Comparison of ENCODE assay signal across 21 cellular contexts in genomic region chr16:27474921-27475320, GRCh38.
DNase-seq lines count a peak whose midpoint lies in the region; ATAC-seq, FAIRE-seq and TF ChIP-seq lines count a peak whose summit lies in the region.
"Had no signal": no experiment of that assay in that cellular context is flagged by ENCODE, and none has a peak within 500 bp of the region (broad histone marks: within the 10 kb centered on the region; RNA-seq: fewer than 3 reads in every experiment).

No MANE protein-coding gene starts in this region.

- intact Hi-C loops in IMR-90 (cut with micrococcal nuclease), result no loop called here
- intact Hi-C loops in kidney (cut with DNase I), result no loop called here
- intact Hi-C loops in OCI-LY7 (cut with micrococcal nuclease; ENCODE audit: unreplicated experiment), result no loop called here

- no peak for ATAC-seq in IMR-90 (ENCODE audit: low read depth)
- no peak for ATAC-seq in GM18870 (IDR thresholded peaks at IDR 0.05; ENCODE audit: unreplicated experiment)
- ATAC-seq in HG03159 (IDR thresholded peaks at IDR 0.05; ENCODE audit: unreplicated experiment), result no peak
- no peak for ATAC-seq in stimulated activated naive CD8-positive, alpha-beta T cell treated with anti-CD3 and anti-CD28 coated beads, Interleukin-15, amount 100 ng/mL, for 72 hours
- ATAC-seq: PC-3 had no signal

- H3K9ac ChIP-seq in IMR-90 (ENCODE audit: low read depth, low read length), result no peak overlapping the region
- H3K9ac ChIP-seq in kidney (ENCODE audit: low read length in 2 of 2), result no peak overlapping the region

- no peaks in the 10 kb centered on the region for H3K27me3 ChIP-seq in AG04450 (ENCODE audit: control insufficient read depth, insufficient read depth, low read length)
- no peaks in the 10 kb centered on the region for H3K27me3 ChIP-seq in IMR-90 (ENCODE audit: control insufficient read depth, insufficient read depth, low read length)
- no peaks in the 10 kb centered on the region for H3K27me3 ChIP-seq in osteoblast (ENCODE audit: insufficient read depth, low read length)

- H4K5ac ChIP-seq in IMR-90 (ENCODE audit: low read depth, low read length), result no peak overlapping the region

- no peaks in the 10 kb centered on the region for H3K9me2 ChIP-seq in OCI-LY7 (ENCODE audit: insufficient read depth, low read length)

- no peak overlapping the region for H2AFZ ChIP-seq in IMR-90 (replicated peaks; ENCODE audit: low read length, poor library complexity)
- no peak overlapping the region for H2AFZ ChIP-seq in osteoblast (ENCODE audit: low read length)
- no peak overlapping the region for H2AFZ ChIP-seq in OCI-LY7 (ENCODE audit: low read length)

- no peak for TF ChIP-seq RAD21 in IMR-90 (IDR thresholded peaks at IDR 0.05; ENCODE audit: low read length)

- POLR2A ChIA-PET in AG04450 (lab: Yijun Ruan, JAX) (no interaction called here), IMR-90 (lab: Charles Lee; ENCODE audit: unreplicated experiment) (no interaction called here), OCI-LY7 (lab: Charles Lee) (no interaction called here)

- H2BK120ac ChIP-seq in IMR-90 (ENCODE audit: low read depth, low read length), result peak overlapping the region; percentile 90

- H3K4me1 ChIP-seq in IMR-90 (ENCODE audit: control insufficient read depth, insufficient read depth, low read length), result peaks cover 21% of the 10 kb centered on the region
- peaks cover 0 to 6% of the 10 kb centered on the region in 2 donors for H3K4me1 ChIP-seq in kidney (ENCODE audit: control insufficient read depth in 1 of 2, insufficient read depth in 1 of 2, low read depth in 1 of 2, low read length in 2 of 2)
- H3K4me1 ChIP-seq in osteoblast (ENCODE audit: insufficient read depth, low read length), result peaks cover 32% of the 10 kb centered on the region
- no peaks in the 10 kb centered on the region for H3K4me1 ChIP-seq in OCI-LY7 (ENCODE audit: insufficient read depth, low read length, poor library complexity, severe bottlenecking)

- H4K8ac ChIP-seq in IMR-90 (ENCODE audit: low read depth in 2 of 2, low read length in 2 of 2), result peak overlapping the region in 1 of 2 experiments; percentile 88; a peak in 1 of 4 replicates

- H3K79me1 ChIP-seq in IMR-90 (ENCODE audit: low read depth in 1 of 2, low read length in 2 of 2), result peaks cover 0 to 44% of the 10 kb centered on the region in 2 experiments; a peak in 2 of 4 replicates

- WGBS in IMR-90 (ENCODE audit: extremely low coverage in 2 of 2, insufficient read length in 1 of 2), 2 experiments, result no CpG with 5 or more reads among the region's 9 CpGs

- no peaks in the 10 kb centered on the region for H3K4me1 Mint-ChIP-seq in stimulated activated naive CD8-positive, alpha-beta T cell treated with anti-CD3 and anti-CD28 coated beads, Interleukin-15, amount 100 ng/mL, for 72 hours
- H3K4me1 Mint-ChIP-seq: CD14-positive monocyte, IgD-negative memory B cell had no signal

- dilution Hi-C loops in IMR-90 (cut with HindIII; ENCODE audit: low sequenced_read_pairs, unreplicated experiment), result no loop called here

- 0 out of 2 replicates have a peak overlapping the region, but pooled peaks have one; percentile 46 for H3K14ac ChIP-seq in IMR-90 (replicated peaks; ENCODE audit: low read depth, low read length)

- H3K27me3 Mint-ChIP-seq in stimulated activated naive CD8-positive, alpha-beta T cell treated with anti-CD3 and anti-CD28 coated beads, Interleukin-15, amount 100 ng/mL, for 72 hours, result no peaks in the 10 kb centered on the region
- H3K27me3 Mint-ChIP-seq: IgD-negative memory B cell had no signal

- 0 out of 2 replicates have a peak overlapping the region, but pooled peaks have one; percentile 7 for H3K56ac ChIP-seq in IMR-90 (ENCODE audit: extremely low read depth, insufficient read depth, low read length)

- peak overlapping the region; percentile 51 for H2AK5ac ChIP-seq in IMR-90 (ENCODE audit: low read depth, low read length)

- no peaks in the 10 kb centered on the region for H3K79me2 ChIP-seq in osteoblast (ENCODE audit: insufficient read depth, low read length)
- no peaks in the 10 kb centered on the region for H3K79me2 ChIP-seq in OCI-LY7 (ENCODE audit: insufficient read depth, low read depth, low read length)

- H4K91ac ChIP-seq in IMR-90 (ENCODE audit: insufficient read depth, low read depth, low read length), result peak overlapping the region; percentile 72

- H4K20me1 ChIP-seq in IMR-90 (ENCODE audit: insufficient read depth, low read length) (no peaks in the 10 kb centered on the region), osteoblast (ENCODE audit: insufficient read depth, low read length) (no peaks in the 10 kb centered on the region), OCI-LY7 (ENCODE audit: insufficient read depth, low read length) (no peaks in the 10 kb centered on the region)

- no peak overlapping the region for H3K23ac ChIP-seq in IMR-90 (ENCODE audit: low read depth, low read length)

- no peak overlapping the region for H3K4me3 Mint-ChIP-seq in stimulated activated naive CD8-positive, alpha-beta T cell treated with anti-CD3 and anti-CD28 coated beads, Interleukin-15, amount 100 ng/mL, for 72 hours
- H3K4me3 Mint-ChIP-seq: CD14-positive monocyte, IgD-negative memory B cell had no signal

- H3K27ac ChIP-seq in AG04450 (ENCODE audit: low read depth, low read length), result peak overlapping the region; percentile 52
- H3K27ac ChIP-seq in IMR-90 (ENCODE audit: insufficient read depth, low read length), result no peak overlapping the region
- H3K27ac ChIP-seq in kidney (ENCODE audit: low read depth in 2 of 2, low read length in 2 of 2), result no peak overlapping the region
- H3K27ac ChIP-seq in osteoblast (ENCODE audit: low read depth, low read length), result peak overlapping the region; percentile 81
- H3K27ac ChIP-seq in OCI-LY7 (ENCODE audit: low read depth, low read length, poor library complexity, severe bottlenecking), result no peak overlapping the region

- peak overlapping the region; percentile 38; the same call in 1 of the 3 replicates for H2BK15ac ChIP-seq in IMR-90 (ENCODE audit: low read depth, low read length)

- H2BK20ac ChIP-seq in IMR-90 (ENCODE audit: low read depth, low read length), result peak overlapping the region; percentile 86

- TF ChIP-seq POLR2A in IMR-90 (IDR thresholded peaks at IDR 0.05; ENCODE audit: low read depth, low read length), result no peak

- no peak overlapping the region for H3K4me3 ChIP-seq in AG04450 (ENCODE audit: low read depth, low read length)
- H3K4me3 ChIP-seq in IMR-90 (ENCODE audit: insufficient read depth, low read depth, low read length), result no peak overlapping the region
- H3K4me3 ChIP-seq in kidney (ENCODE audit: low read length in 2 of 2), result no peak overlapping the region
- H3K4me3 ChIP-seq in osteoblast (ENCODE audit: insufficient read depth, low read length), result no peak overlapping the region
- no peak overlapping the region for H3K4me3 ChIP-seq in OCI-LY7 (ENCODE audit: low read depth, low read length, poor library complexity, severe bottlenecking)

- peaks cover 23% of the 10 kb centered on the region for H3K9me1 ChIP-seq in IMR-90 (ENCODE audit: insufficient read depth, low read length)

- peak overlapping the region; percentile 41 for H3K4ac ChIP-seq in IMR-90 (ENCODE audit: low read depth, low read length)

- no peak overlapping the region for H2AK9ac ChIP-seq in IMR-90 (replicated peaks; ENCODE audit: low read depth, low read length, poor library complexity)

- no peak overlapping the region for H3K18ac ChIP-seq in IMR-90 (ENCODE audit: low read depth, low read length)

- no peak for DNase-seq in AG04450 (ENCODE audit: low read depth, low spot score)
- no peak for DNase-seq in IMR-90
- DNase-seq in kidney, result peak; percentile 65
- peak; percentile 85 for DNase-seq in osteoblast (ENCODE audit: insufficient read length, low spot score, missing footprints)
- DNase-seq in OCI-LY7 (ENCODE audit: low spot score), result no peak
- DNase-seq in stimulated activated naive CD8-positive, alpha-beta T cell treated with anti-CD3 and anti-CD28 coated beads, Interleukin-15, amount 100 ng/mL, for 72 hours, result no peak
- DNase-seq: AML-193, DMS 273 treated with DMSO at 0.1 percent for 48 hours, DND-41, Karpas-422, NCI-H1417 treated with DMSO at 0.1 percent for 48 hours, NCI-H187 treated with DMSO at 0.1 percent for 48 hours, NCI-H345, NCI-H524 treated with DMSO at 0.1 percent for 48 hours, RPMI8226, SIG-M5 had no signal

- no peak overlapping the region for H3K27ac Mint-ChIP-seq in stimulated activated naive CD8-positive, alpha-beta T cell treated with anti-CD3 and anti-CD28 coated beads, Interleukin-15, amount 100 ng/mL, for 72 hours
- H3K27ac Mint-ChIP-seq: IgD-negative memory B cell had no signal

- in situ Hi-C loops in IMR-90 (cut with MboI; ENCODE audit: low sequenced_read_pairs), result loop anchor here (25.0 kb wide), 1 partner anchor 1638 kb away; no protein-coding TSS in a partner anchor

- CTCF ChIA-PET in AG04450 (lab: Charles Lee) (no interaction called here), IMR-90 (lab: Yijun Ruan, JAX) (no interaction called here), OCI-LY7 (lab: Charles Lee; ENCODE audit: unreplicated experiment) (no interaction called here)

- FAIRE-seq in kidney (lab: Jason Lieb, UNC), result no peak

- no TSS peak for BruUV-seq in IMR-90 (replicated peaks; lab: Mats Ljungman, UMichigan)
- no TSS peak for BruUV-seq in OCI-LY7 (replicated peaks; lab: Mats Ljungman, UMichigan)

- peak overlapping the region; percentile 78 for H2BK5ac ChIP-seq in IMR-90 (ENCODE audit: low read depth, low read length, poor library complexity, severe bottlenecking)

- H3K9me3 ChIP-seq in AG04450 (ENCODE audit: control insufficient read depth, insufficient read depth, low read length) (no peaks in the 10 kb centered on the region; the same call in 1 of the 2 replicates), IMR-90 (ENCODE audit: control insufficient read depth, insufficient read depth, low read length) (no peaks in the 10 kb centered on the region), kidney (ENCODE audit: control insufficient read depth in 1 of 2, low read length in 2 of 2) (no peaks in the 10 kb centered on the region), osteoblast (ENCODE audit: low read depth, low read length) (no peaks in the 10 kb centered on the region), OCI-LY7 (ENCODE audit: low read length) (no peaks in the 10 kb centered on the region)

- TF ChIP-seq CTCF in AG04450 (IDR thresholded peaks at IDR 0.05; ENCODE audit: low read depth, low read length), result no peak
- no peak for TF ChIP-seq CTCF in IMR-90 (conservative IDR thresholded peaks at IDR 0.05; ENCODE audit: low read depth, low read length)
- TF ChIP-seq CTCF in kidney (IDR thresholded peaks at IDR 0.05; ENCODE audit: borderline replicate concordance, extremely low read depth, insufficient read depth), result no peak
- no peak for TF ChIP-seq CTCF in osteoblast (IDR thresholded peaks at IDR 0.05; ENCODE audit: extremely low read depth, low read depth, low read length)
- no peak for TF ChIP-seq CTCF in OCI-LY7 (conservative IDR thresholded peaks at IDR 0.05; ENCODE audit: low read length)

- no peak overlapping the region for H3K4me2 ChIP-seq in IMR-90 (ENCODE audit: low read depth, low read length)
- no peak overlapping the region for H3K4me2 ChIP-seq in osteoblast (ENCODE audit: insufficient read depth, low read length)
- no peak overlapping the region for H3K4me2 ChIP-seq in OCI-LY7 (ENCODE audit: low read length)

- H3K36me3 ChIP-seq in IMR-90 (ENCODE audit: control insufficient read depth, insufficient read depth, low read length) (peaks cover 71% of the 10 kb centered on the region), kidney (ENCODE audit: control insufficient read depth in 1 of 2, insufficient read depth in 2 of 2, low read length in 2 of 2) (peaks cover 42 to 75% of the 10 kb centered on the region in 2 donors), osteoblast (ENCODE audit: insufficient read depth, low read length) (peaks cover 76% of the 10 kb centered on the region), OCI-LY7 (ENCODE audit: insufficient read depth, low read length) (peaks cover 57% of the 10 kb centered on the region)

- no peaks in the 10 kb centered on the region for H3K9me3 Mint-ChIP-seq in stimulated activated naive CD8-positive, alpha-beta T cell treated with anti-CD3 and anti-CD28 coated beads, Interleukin-15, amount 100 ng/mL, for 72 hours
- H3K9me3 Mint-ChIP-seq: IgD-negative memory B cell had no signal

Comparison
In these comparisons a context has a peak if more than half of its experiments do, and no peak if none do; other contexts are left out.
1. DNase-seq: peak in kidney (single experiment) and osteoblast (single experiment); none in AG04450 (single experiment), IMR-90 (single experiment), OCI-LY7 (single experiment) and stimulated activated naive CD8-positive, alpha-beta T cell treated with anti-CD3 and anti-CD28 coated beads, Interleukin-15, amount 100 ng/mL, for 72 hours (0 of 2).
2. H3K27ac ChIP-seq: peak in AG04450 (single experiment) and osteoblast (single experiment); none in IMR-90 (single experiment), kidney (0 of 2) and OCI-LY7 (single experiment).